ENCODE assay signal across 9 cellular contexts in genomic region chr18:2980607-2980923, GRCh38. TPM values are rescaled to one million over a fixed set of nuclear protein-coding genes. Genes with fewer than 3 reads are reported as not detected.
A peak's percentile ranks its signal among the peaks of the same experiment; 100 is the strongest.
DNase-seq lines count a peak whose midpoint lies in the region; ATAC-seq and TF ChIP-seq lines count a peak whose summit lies in the region.
"Had no signal": no experiment of that assay in that cellular context is flagged by ENCODE, and none has a peak within 500 bp of the region (broad histone marks: within the 10 kb centered on the region; RNA-seq: fewer than 3 reads in every experiment).

No MANE protein-coding gene starts in this region.

- no peaks in the 10 kb centered on the region for H3K27me3 Mint-ChIP-seq in activated T-cell treated with anti-CD3 and anti-CD28 coated beads, Interleukin-2, amount 50 U/mL, for 4 hours (ENCODE audit: low read depth)
- no peaks in the 10 kb centered on the region for H3K27me3 Mint-ChIP-seq in activated naive CD8-positive, alpha-beta T cell
- H3K27me3 Mint-ChIP-seq in mesothelial cell of epicardium (ENCODE audit: low read depth): no peaks in the 10 kb centered on the region

- peak overlapping the region; percentile 81 to 85 for H3K27ac ChIP-seq in tibial artery

- no peaks in the 10 kb centered on the region for H3K27me3 ChIP-seq in tibial artery

- H3K4me3 Mint-ChIP-seq in activated T-cell treated with anti-CD3 and anti-CD28 coated beads, Interleukin-2, amount 50 U/mL, for 4 hours: peak overlapping the region; percentile 80
- H3K4me3 Mint-ChIP-seq in activated naive CD8-positive, alpha-beta T cell: peak overlapping the region; percentile 90
- no peak overlapping the region for H3K4me3 Mint-ChIP-seq in mesothelial cell of epicardium

- no peaks in the 10 kb centered on the region for H3K9me3 ChIP-seq in tibial artery

- H3K36me3 Mint-ChIP-seq in activated T-cell treated with anti-CD3 and anti-CD28 coated beads, Interleukin-2, amount 50 U/mL, for 4 hours (ENCODE audit: insufficient read depth): peaks cover 7% of the 10 kb centered on the region
- H3K36me3 Mint-ChIP-seq in activated naive CD8-positive, alpha-beta T cell: peaks cover 15% of the 10 kb centered on the region
- peaks cover 2% of the 10 kb centered on the region for H3K36me3 Mint-ChIP-seq in mesothelial cell of epicardium

- no peak for ATAC-seq in activated T-cell treated with anti-CD3 and anti-CD28 coated beads, Interleukin-2, amount 50 U/mL, for 4 hours
- ATAC-seq in HG02840 (IDR thresholded peaks at IDR 0.05; ENCODE audit: low FRiP score, unreplicated experiment) (no peak), HG03045 (IDR thresholded peaks at IDR 0.05; ENCODE audit: unreplicated experiment) (no peak)

- TF ChIP-seq CTCF in mesothelial cell of epicardium (IDR thresholded peaks at IDR 0.05; ENCODE audit: unreplicated experiment) (no peak), tibial artery (IDR thresholded peaks at IDR 0.05) (no peak)

- peaks cover 0 to 100% (median 64%) of the 10 kb centered on the region in 4 donors for H3K4me1 ChIP-seq in tibial artery

- peak overlapping the region; percentile 97 for H3K27ac Mint-ChIP-seq in activated naive CD8-positive, alpha-beta T cell
- H3K27ac Mint-ChIP-seq in mesothelial cell of epicardium: peak overlapping the region; percentile 74

- intact Hi-C loops in tibial artery (cut with DNase I; ENCODE audit: low total_unique reads): no loop called here

- H3K4me3 ChIP-seq in tibial artery: no peak overlapping the region

- no peaks in the 10 kb centered on the region for H3K36me3 ChIP-seq in tibial artery

- DNase-seq in activated T-cell treated with anti-CD3 and anti-CD28 coated beads, Interleukin-2, amount 50 U/mL, for 4 hours: no peak
- no peak for DNase-seq in activated T-cell treated with anti-CD3 and anti-CD28 coated beads, Interleukin-2, amount 50 U/mL, for 1 hour
- DNase-seq in mesothelial cell of epicardium (ENCODE audit: low spot score in 2 of 2, unreplicated experiment in 2 of 2) (no peak), tibial artery (no peak)
- no peak for DNase-seq in activated effector memory CD4-positive, alpha-beta T cell treated with Interleukin-2 at 50 U/mL for 16 hours
- DNase-seq: effector CD8-positive, alpha-beta T cell had no signal

- no peaks in the 10 kb centered on the region for H3K9me3 Mint-ChIP-seq in activated T-cell treated with anti-CD3 and anti-CD28 coated beads, Interleukin-2, amount 50 U/mL, for 4 hours
- no peaks in the 10 kb centered on the region for H3K9me3 Mint-ChIP-seq in activated naive CD8-positive, alpha-beta T cell (ENCODE audit: low read depth)
- no peaks in the 10 kb centered on the region for H3K9me3 Mint-ChIP-seq in mesothelial cell of epicardium

- H3K4me1 Mint-ChIP-seq in activated T-cell treated with anti-CD3 and anti-CD28 coated beads, Interleukin-2, amount 50 U/mL, for 4 hours (ENCODE audit: low read depth): peaks cover 95% of the 10 kb centered on the region
- H3K4me1 Mint-ChIP-seq in activated naive CD8-positive, alpha-beta T cell (ENCODE audit: low read depth): peaks cover 93% of the 10 kb centered on the region
- peaks cover 45% of the 10 kb centered on the region for H3K4me1 Mint-ChIP-seq in mesothelial cell of epicardium

RNA-seq across cellular contexts. Expression of gene LPIN2, which starts 32.4 kb away (rescaled TPM):
- 10 to 100 TPM; 55.5 to 66.6 (median 60.6) TPM for total RNA-seq in activated T-cell treated with anti-CD3 and anti-CD28 coated beads, Interleukin-2, amount 50 U/mL, for 4 hours
- total RNA-seq in mesothelial cell of epicardium: 39.3 to 44.9 TPM (median 42.2 TPM) in 3 replicates
